ENCODE assay signal across 25 cellular contexts in genomic region chr2:184520441-184520840, GRCh38.
DNase-seq lines count a peak whose midpoint lies in the region; ATAC-seq, FAIRE-seq and TF ChIP-seq lines count a peak whose summit lies in the region.
"Had no signal": no experiment of that assay in that cellular context is flagged by ENCODE, and none has a peak within 500 bp of the region (broad histone marks: within the 10 kb centered on the region; RNA-seq: fewer than 3 reads in every experiment).

No MANE protein-coding gene starts in this region.

- FAIRE-seq in D721Med (lab: Jason Lieb, UNC): peak; percentile 78
- FAIRE-seq: GM12891, GM19239 had no signal

- H3K36me3 ChIP-seq in SK-N-SH (replicated peaks in 1 of 2; ENCODE audit: control insufficient read depth in 1 of 2, insufficient read depth in 2 of 2, low read length in 1 of 2): no peaks in the 10 kb centered on the region
- H3K36me3 ChIP-seq: BE2C, BLaER1 had no signal

- no peaks in the 10 kb centered on the region for H3K9me2 ChIP-seq in SK-N-SH

- H3K79me2 ChIP-seq in SK-N-SH (ENCODE audit: insufficient read depth): no peaks in the 10 kb centered on the region

- H3K4me2 ChIP-seq in SK-N-SH: no peak overlapping the region
- H3K4me2 ChIP-seq: BLaER1 had no signal

- no peak for ATAC-seq in SK-N-SH treated with all-trans-retinoic acid at 6 μM for 48 hours

- CTCF ChIA-PET in SK-N-SH (lab: Yijun Ruan, JAX): interaction anchor here (0.5 to 0.9 kb wide), 3 partner anchors 14 to 1682 kb away, joined by 3 to 4 read pairs (median 3); no protein-coding TSS in a partner anchor

- H2AFZ ChIP-seq in SK-N-SH (ENCODE audit: low read depth): no peak overlapping the region

- H3K27me3 ChIP-seq in SK-N-SH (ENCODE audit: insufficient read depth): no peaks in the 10 kb centered on the region
- H3K27me3 ChIP-seq: BE2C, BLaER1 had no signal

- H3K27ac ChIP-seq in SK-N-SH (ENCODE audit: low read depth in 2 of 2, low read length in 1 of 2): no peak overlapping the region
- H3K27ac ChIP-seq: 22Rv1, BLaER1 had no signal

- POLR2A ChIA-PET in SK-N-SH (lab: Yijun Ruan, JAX): no interaction called here

- H4K20me1 ChIP-seq in SK-N-SH (ENCODE audit: insufficient read depth): no peaks in the 10 kb centered on the region
- H4K20me1 ChIP-seq: BLaER1 had no signal

- H3K9me3 ChIP-seq in SK-N-SH: no peaks in the 10 kb centered on the region
- H3K9me3 ChIP-seq: BE2C had no signal

- no peak for TF ChIP-seq RAD21 in SK-N-SH (IDR thresholded peaks at IDR 0.05; ENCODE audit: low read length)

- DNase-seq in SK-N-SH (no peak), D721Med (ENCODE audit: insufficient read length, low spot score) (no peak), NCI-H82 treated with DMSO at 0.1 percent for 48 hours (lab: John Stamatoyannopoulos, UW; ENCODE audit: unreplicated experiment) (peak; percentile 65), NCI-H1436 (lab: John Stamatoyannopoulos, UW) (no peak), SHP77 treated with DMSO at 0.1 percent for 48 hours (lab: John Stamatoyannopoulos, UW) (no peak), NOMO-1 treated with dmso at 0.1 percent for 144 hours (lab: John Stamatoyannopoulos, UW; ENCODE audit: unreplicated experiment) (no peak)
- DNase-seq: ACHN; BE2C; C1 segment of cervical spinal cord; CD4-positive, alpha-beta memory T cell; CD4-positive, CD25-positive, alpha-beta regulatory T cell; CD8-positive, alpha-beta memory T cell; COR-L47; DMS 273 treated with DMSO at 0.1 percent for 48 hours; DMS153; DMS53; DMS79; DND-41; EL; GDM1 had no signal

- H3K4me3 ChIP-seq in SK-N-SH (ENCODE audit: low read depth in 2 of 2, low read length in 1 of 2): no peak overlapping the region
- H3K4me3 ChIP-seq: BLaER1 had no signal

- WGBS in SK-N-SH (ENCODE audit: low lambda C conversion rate): 13% methylated on average over 1 of the region's 1 CpG

- TF ChIP-seq EP300 in SK-N-SH (IDR thresholded peaks at IDR 0.05; ENCODE audit: borderline replicate concordance in 1 of 2, low read depth in 1 of 2, low read length in 1 of 2): no peak

- H3F3A ChIP-seq in SK-N-SH (replicated peaks; ENCODE audit: insufficient read depth): no peaks in the 10 kb centered on the region

- no peak overlapping the region for H3K9ac ChIP-seq in SK-N-SH
- H3K9ac ChIP-seq: BLaER1 had no signal

- TF ChIP-seq CTCF in SK-N-SH (IDR thresholded peaks at IDR 0.05) (no peak), D721Med (IDR thresholded peaks at IDR 0.05; ENCODE audit: insufficient read depth, missing control alignments) (no peak)

- no peaks in the 10 kb centered on the region for H3K4me1 ChIP-seq in SK-N-SH (ENCODE audit: control insufficient read depth in 1 of 2, insufficient read depth in 2 of 2, low read depth in 1 of 2, low read length in 1 of 2)
- H3K4me1 ChIP-seq: BE2C, BLaER1 had no signal

TF ChIP-seq in SK-N-SH treated with all-trans-retinoic acid at 6 μM for 48 hours, 23 proteins besides CTCF, POLR2A, EP300 and RAD21:
- TF ChIP-seq ZC3H10 (CRISPR knock-in tag; IDR thresholded peaks at IDR 0.05) (no peak), ARNTL (CRISPR knock-in tag; IDR thresholded peaks at IDR 0.05; ENCODE audit: borderline replicate concordance, low read depth) (no peak), ISL1 (CRISPR knock-in tag; IDR thresholded peaks at IDR 0.05) (peak; percentile 70), RARB (CRISPR knock-in tag; IDR thresholded peaks at IDR 0.05) (no peak), PATZ1 (CRISPR knock-in tag; IDR thresholded peaks at IDR 0.05; ENCODE audit: borderline replicate concordance) (no peak), CREB5 (CRISPR knock-in tag; IDR thresholded peaks at IDR 0.05; ENCODE audit: low read depth) (no peak), SNAI2 (CRISPR knock-in tag; IDR thresholded peaks at IDR 0.05) (no peak), BACH2 (CRISPR knock-in tag; IDR thresholded peaks at IDR 0.05; ENCODE audit: borderline replicate concordance) (no peak), TCF4 (CRISPR knock-in tag; IDR thresholded peaks at IDR 0.05; ENCODE audit: borderline replicate concordance) (no peak)

TF ChIP-seq in SK-N-SH, 30 proteins besides CTCF, POLR2A, EP300 and RAD21:
- TF ChIP-seq MAX (IDR thresholded peaks at IDR 0.05; ENCODE audit: low read depth): no peak
TF ChIP-seq in SK-N-SH: peak in this region for 0.
